25 cellular contexts compared by ENCODE assay signal in genomic region chr6:4212588-4212987, GRCh38.
DNase-seq lines count a peak whose midpoint lies in the region; ATAC-seq, FAIRE-seq and TF ChIP-seq lines count a peak whose summit lies in the region.
"Had no signal": no experiment of that assay in that cellular context is flagged by ENCODE, and none has a peak within 500 bp of the region (broad histone marks: within the 10 kb centered on the region; RNA-seq: fewer than 3 reads in every experiment).

No MANE protein-coding gene starts in this region.

- H3K36me3 ChIP-seq in gastrocnemius medialis, result no peaks in the 10 kb centered on the region

- H3K4me1 Mint-ChIP-seq in endothelial cell (ENCODE audit: unreplicated experiment), result peaks cover 21% of the 10 kb centered on the region

- H3K4me1 ChIP-seq in right cardiac atrium (ENCODE audit: control insufficient read depth, insufficient read depth, low read length), result no peaks in the 10 kb centered on the region
- H3K4me1 ChIP-seq in gastrocnemius medialis, result peaks cover 15 to 21% of the 10 kb centered on the region in 2 donors
- H3K4me1 ChIP-seq: Caco-2 had no signal

- H3K27ac Mint-ChIP-seq in endothelial cell (ENCODE audit: unreplicated experiment), result no peak overlapping the region
- H3K27ac Mint-ChIP-seq: CD4-positive, alpha-beta memory T cell; H9; HFFc6 had no signal

- H3K27ac ChIP-seq in right cardiac atrium (ENCODE audit: low read length), result no peak overlapping the region
- peak overlapping the region; percentile 41 to 69 (median 52) for H3K27ac ChIP-seq in gastrocnemius medialis
- H3K27ac ChIP-seq: BLaER1 treated with 17β-estradiol and CSF1 and Interleukin-3, amounts not matched to agents 10 nM and 100 nM; HL-60; KMS-11 had no signal

- DNase-seq in HTR-8/SVneo (ENCODE audit: insufficient read length, low spot score) (no peak), fibroblast of gingiva (ENCODE audit: low read depth) (peak; percentile 60), right cardiac atrium (no peak), gastrocnemius medialis (peak; percentile 51 to 59), A172 (ENCODE audit: low spot score) (no peak), endothelial cell (ENCODE audit: low spot score) (no peak), HPDE6-E6E7 (ENCODE audit: extremely low spot score) (no peak)
- DNase-seq: ACHN; Caco-2; CD4-positive, alpha-beta memory T cell; DND-41; H9; HFFc6; IMR-90; NCI-H1105 treated with DMSO at 0.1 percent for 48 hours; NCI-H1694; NCI-H2081 treated with DMSO at 0.1 percent for 48 hours; NCI-H2171 treated with DMSO at 0.1 percent for 48 hours; NCI-H524 treated with DMSO at 0.1 percent for 48 hours; NCI-H82; SHP77 had no signal

- H3K27me3 Mint-ChIP-seq in endothelial cell (ENCODE audit: unreplicated experiment), result peaks cover 5% of the 10 kb centered on the region

- H3K9me3 ChIP-seq in right cardiac atrium (ENCODE audit: control insufficient read depth, low read length) (no peaks in the 10 kb centered on the region), gastrocnemius medialis (no peaks in the 10 kb centered on the region)

- peak; percentile 77 to 84 for ATAC-seq in right cardiac atrium
- ATAC-seq in gastrocnemius medialis, result peak; percentile 100
- ATAC-seq: GM12878 had no signal

- 70% methylated on average over 1 of the region's 1 CpG for WGBS in right cardiac atrium

- peak; percentile 13 for FAIRE-seq in HTR-8/SVneo (lab: Jason Lieb, UNC)
- FAIRE-seq: GM12878 had no signal

- TF ChIP-seq POLR2A in gastrocnemius medialis (IDR thresholded peaks at IDR 0.05), result no peak

- H3K4me3 ChIP-seq in right cardiac atrium (ENCODE audit: low read length), result no peak overlapping the region
- no peak overlapping the region for H3K4me3 ChIP-seq in gastrocnemius medialis
- H3K4me3 ChIP-seq: BLaER1 treated with 17β-estradiol and CSF1 and Interleukin-3, amounts not matched to agents 10 nM and 100 nM; GM12878 had no signal

- H3K9me3 Mint-ChIP-seq in endothelial cell (ENCODE audit: unreplicated experiment), result peaks cover 17% of the 10 kb centered on the region

- H3K27me3 ChIP-seq in right cardiac atrium (ENCODE audit: control insufficient read depth, insufficient read depth) (no peaks in the 10 kb centered on the region), gastrocnemius medialis (no peaks in the 10 kb centered on the region)
- H3K27me3 ChIP-seq: BLaER1 treated with 17β-estradiol and CSF1 and Interleukin-3, amounts not matched to agents 10 nM and 100 nM had no signal

- TF ChIP-seq CTCF in gastrocnemius medialis (IDR thresholded peaks at IDR 0.05 in 4 of 5, conservative IDR thresholded peaks at IDR 0.05 in 1 of 5), result no peak
- no peak for TF ChIP-seq CTCF in endothelial cell (IDR thresholded peaks at IDR 0.05; ENCODE audit: unreplicated experiment)

- intact Hi-C loops in right cardiac atrium (cut with DNase I), result no loop called here
- intact Hi-C loops in gastrocnemius medialis (cut with DNase I; ENCODE audit: low total_unique reads), result loop anchor here (5.0 kb wide), 1 partner anchor 155 kb away; no protein-coding TSS in a partner anchor

- no peak overlapping the region for H3K4me3 Mint-ChIP-seq in endothelial cell (ENCODE audit: unreplicated experiment)
- H3K4me3 Mint-ChIP-seq: CD4-positive, alpha-beta memory T cell; H9; HFFc6 had no signal

- in situ Hi-C loops in gastrocnemius medialis (cut with MboI; ENCODE audit: low sequenced_read_pairs in 4 of 4), result no loop called here

- H3K36me3 Mint-ChIP-seq in endothelial cell (ENCODE audit: low read depth, unreplicated experiment), result peaks cover 42% of the 10 kb centered on the region

Comparison
In these comparisons a context has a peak if more than half of its experiments do, and no peak if none do; other contexts are left out.
1. DNase-seq: peak in fibroblast of gingiva (single experiment) and gastrocnemius medialis (2 of 2); none in HTR-8/SVneo (single experiment), right cardiac atrium (0 of 3), A172 (single experiment), endothelial cell (single experiment) and HPDE6-E6E7 (single experiment).